28 cellular contexts compared by ENCODE assay signal in the genomic region with DNA sequence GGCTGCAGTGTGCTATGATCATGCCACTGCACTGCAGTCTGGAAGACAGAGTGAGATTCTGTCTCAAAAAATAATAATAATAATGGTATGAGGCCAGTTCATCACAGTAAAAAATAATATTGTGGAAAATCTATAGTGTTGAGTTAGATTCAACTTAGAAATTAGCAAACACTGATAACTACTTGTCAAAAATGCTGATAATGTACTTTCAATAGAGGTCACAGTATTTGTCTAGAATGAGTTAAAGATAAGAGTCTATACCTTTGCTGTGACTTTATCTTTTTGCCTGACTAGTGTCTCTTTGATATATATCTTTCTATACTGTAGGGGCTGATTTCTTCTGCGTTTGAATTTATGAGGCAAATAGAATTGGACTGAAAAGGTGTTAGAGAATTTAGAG.
"Had no signal": no experiment of that assay in that cellular context is flagged by ENCODE, and none has a peak within 500 bp of the region (broad histone marks: within the 10 kb centered on the region; RNA-seq: fewer than 3 reads in every experiment).

No MANE protein-coding gene starts in this region.

- H3K27me3 ChIP-seq: colonic mucosa, gastrocnemius medialis, left lung had no signal

- ATAC-seq: effector memory CD8-positive, alpha-beta T cell; esophagus mucosa; gastrocnemius medialis; heart right ventricle; left cardiac atrium; left lung; left ventricle myocardium superior; lower lobe of right lung; mucosa of descending colon had no signal

- H3K4me3 Mint-ChIP-seq: dendritic cell treated with granulocyte-macrophage colony-stimulating factor and Interleukin-4, amounts not matched to agents 40 ng/mL and 50 ng/mL, for 4 days; effector memory CD8-positive, alpha-beta T cell; endodermal cell; mesothelial cell of epicardium had no signal

- H3K27ac Mint-ChIP-seq: dendritic cell treated with granulocyte-macrophage colony-stimulating factor and Interleukin-4, amounts not matched to agents 40 ng/mL and 50 ng/mL, for 4 days; effector memory CD8-positive, alpha-beta T cell; endodermal cell; mesothelial cell of epicardium; naive B cell had no signal

- H3K36me3 Mint-ChIP-seq: mesothelial cell of epicardium, naive B cell had no signal

- H3K4me1 Mint-ChIP-seq: naive B cell had no signal

- H3K9me3 Mint-ChIP-seq: dendritic cell treated with granulocyte-macrophage colony-stimulating factor and Interleukin-4, amounts not matched to agents 40 ng/mL and 50 ng/mL, for 4 days; effector memory CD8-positive, alpha-beta T cell; endodermal cell; mesothelial cell of epicardium had no signal

- H3K36me3 ChIP-seq: colonic mucosa, esophagus squamous epithelium, gastrocnemius medialis, heart right ventricle, left lung, lower lobe of right lung had no signal

- H3K4me3 ChIP-seq: colonic mucosa, esophagus squamous epithelium, gastrocnemius medialis, heart right ventricle, left lung, lower lobe of right lung, mucosa of descending colon had no signal

- DNase-seq: colonic mucosa; cortex of kidney; effector CD8-positive, alpha-beta T cell; effector memory CD8-positive, alpha-beta T cell; endodermal cell; erythroblast; esophagus squamous epithelium; foreskin fibroblast; foreskin melanocyte; gastrocnemius medialis; glutamatergic neuron; head of caudate nucleus; heart right ventricle; hippocampal formation; left cardiac atrium; left lung; left ventricle myocardium superior; lower lobe of right lung; mesenchymal stem cell; mucosa of descending colon; naive B cell had no signal

- H3K4me1 ChIP-seq: colonic mucosa, esophagus squamous epithelium, gastrocnemius medialis, heart right ventricle, left lung, lower lobe of right lung had no signal

- H3K27me3 Mint-ChIP-seq: dendritic cell treated with granulocyte-macrophage colony-stimulating factor and Interleukin-4, amounts not matched to agents 40 ng/mL and 50 ng/mL, for 4 days; effector memory CD8-positive, alpha-beta T cell; naive B cell had no signal

- H3K27ac ChIP-seq: colonic mucosa, epithelial cell of prostate, esophagus squamous epithelium, gastrocnemius medialis, heart right ventricle, left lung, lower lobe of right lung had no signal

- H3K9me3 ChIP-seq: colonic mucosa, esophagus squamous epithelium, gastrocnemius medialis, heart right ventricle, left lung, lower lobe of right lung, mucosa of descending colon had no signal

- FAIRE-seq: endometrium, islet of Langerhans, keratinocyte had no signal
